1 cellular context compared by ENCODE assay signal in genomic region chrX:69285881-69286545, GRCh38.
TF ChIP-seq lines count a peak whose summit lies in the region.

No MANE protein-coding gene starts in this region.

TF ChIP-seq in GM23338, 12 proteins besides CTCF, POLR2A, EP300 and RAD21 (continued from another document):
- no peak for TF ChIP-seq ETS1 (IDR thresholded peaks at IDR 0.05)
- no peak for TF ChIP-seq STAT1 (IDR thresholded peaks at IDR 0.05; ENCODE audit: unreplicated experiment)
